ENCODE assay signal across 1 cellular context in genomic region chr5:109900911-109901627, GRCh38.
TF ChIP-seq lines count a peak whose summit lies in the region.

No MANE protein-coding gene starts in this region.

TF ChIP-seq in HepG2, 621 proteins besides CTCF, POLR2A, EP300 and RAD21 (continued from another document and continues in another):
- TF ChIP-seq KMT2A (CRISPR knock-in tag; IDR thresholded peaks at IDR 0.05) (no peak), NFIC (IDR thresholded peaks at IDR 0.05; ENCODE audit: low read length) (peak; percentile 98), ZBTB40 (IDR thresholded peaks at IDR 0.05) (no peak), ZBTB40 (CRISPR knock-in tag; IDR thresholded peaks at IDR 0.05) (0 out of 2 replicates have a peak, but pooled peaks have one; percentile 44), ZNF24 (IDR thresholded peaks at IDR 0.05) (no peak; the same call in 1 of the 2 replicates), ZNF367 (CRISPR knock-in tag; IDR thresholded peaks at IDR 0.05; ENCODE audit: borderline replicate concordance) (no peak), CC2D1A (CRISPR knock-in tag; IDR thresholded peaks at IDR 0.05) (no peak), ZFYVE20 (CRISPR knock-in tag; IDR thresholded peaks at IDR 0.05; ENCODE audit: borderline replicate concordance, low read depth) (no peak), PCBP2 (optimal IDR thresholded peaks at IDR 0.05; ENCODE audit: low read depth, low read length, poor library complexity, severe bottlenecking) (no peak), ZNF605 (CRISPR knock-in tag; IDR thresholded peaks at IDR 0.05) (peak; percentile 66; the same call in 1 of the 2 replicates), ZNF512 (CRISPR knock-in tag; IDR thresholded peaks at IDR 0.05) (no peak), THAP7 (CRISPR knock-in tag; IDR thresholded peaks at IDR 0.05) (no peak), BCL6 (CRISPR knock-in tag; IDR thresholded peaks at IDR 0.05) (peak; percentile 66), GLI4 (CRISPR knock-in tag; IDR thresholded peaks at IDR 0.05; ENCODE audit: borderline replicate concordance) (no peak), ARHGAP35 (CRISPR knock-in tag; IDR thresholded peaks at IDR 0.05; ENCODE audit: borderline replicate concordance) (no peak), NFE2 (CRISPR knock-in tag; IDR thresholded peaks at IDR 0.05) (no peak), ZNF431 (CRISPR knock-in tag; IDR thresholded peaks at IDR 0.05; ENCODE audit: borderline replicate concordance, low read depth) (no peak; the same call in 1 of the 2 replicates), FOXA3 (CRISPR knock-in tag; IDR thresholded peaks at IDR 0.05) (peak; percentile 93), ZNF691 (CRISPR knock-in tag; IDR thresholded peaks at IDR 0.05; ENCODE audit: borderline replicate concordance, low read depth) (no peak; the same call in 1 of the 2 replicates), ZBTB43 (CRISPR knock-in tag; conservative IDR thresholded peaks at IDR 0.05) (no peak), MIER2 (CRISPR knock-in tag; IDR thresholded peaks at IDR 0.05) (peak; percentile 59), ZNF572 (CRISPR knock-in tag; IDR thresholded peaks at IDR 0.05) (no peak), ZFP36L1 (CRISPR knock-in tag; IDR thresholded peaks at IDR 0.05) (no peak), PAF1 (CRISPR knock-in tag; IDR thresholded peaks at IDR 0.05) (no peak), HOXA3 (CRISPR knock-in tag; IDR thresholded peaks at IDR 0.05) (peak; percentile 67), ZNF652 (CRISPR knock-in tag; IDR thresholded peaks at IDR 0.05; ENCODE audit: borderline replicate concordance, low read depth) (no peak), ZNF101 (CRISPR knock-in tag; IDR thresholded peaks at IDR 0.05; ENCODE audit: borderline replicate concordance, low read depth) (no peak), CREB1 (IDR thresholded peaks at IDR 0.05) (no peak), CREB1 (CRISPR knock-in tag; IDR thresholded peaks at IDR 0.05) (peak; percentile 42), ZNF609 (CRISPR knock-in tag; IDR thresholded peaks at IDR 0.05; ENCODE audit: borderline replicate concordance) (peak; percentile 77; the same call in 1 of the 2 replicates), SKI (IDR thresholded peaks at IDR 0.05; ENCODE audit: partially characterized antibody) (peak; percentile 51), MEIS1 (CRISPR knock-in tag; IDR thresholded peaks at IDR 0.05; ENCODE audit: borderline replicate concordance) (no peak; the same call in none of the 2 replicates), ZNF670 (CRISPR knock-in tag; IDR thresholded peaks at IDR 0.05; ENCODE audit: borderline replicate concordance) (0 out of 2 replicates have a peak, but pooled peaks have one; percentile 54), ATF2 (CRISPR knock-in tag; IDR thresholded peaks at IDR 0.05) (peak; percentile 81), PATZ1 (CRISPR knock-in tag; IDR thresholded peaks at IDR 0.05) (peak; percentile 23), MAF1 (CRISPR knock-in tag; IDR thresholded peaks at IDR 0.05; ENCODE audit: borderline replicate concordance) (no peak), SAFB2 (CRISPR knock-in tag; IDR thresholded peaks at IDR 0.05; ENCODE audit: borderline replicate concordance, low read depth) (no peak), SMAD3 (CRISPR knock-in tag; IDR thresholded peaks at IDR 0.05) (peak; percentile 80; the same call in 1 of the 2 replicates), SIX1 (CRISPR knock-in tag; IDR thresholded peaks at IDR 0.05; ENCODE audit: borderline replicate concordance) (peak; percentile 81; the same call in 1 of the 2 replicates)
